Comparison of ENCODE assay signal across 12 cellular contexts in genomic region chr4:55993994-55994657, GRCh38. TPM values are rescaled to one million over a fixed set of nuclear protein-coding genes. Genes with fewer than 3 reads are reported as not detected.
DNase-seq lines count a peak whose midpoint lies in the region; ATAC-seq, FAIRE-seq and TF ChIP-seq lines count a peak whose summit lies in the region.
"Had no signal": no experiment of that assay in that cellular context is flagged by ENCODE, and none has a peak within 500 bp of the region (broad histone marks: within the 10 kb centered on the region; RNA-seq: fewer than 3 reads in every experiment).

No MANE protein-coding gene starts in this region.

- H3K9me3 ChIP-seq in kidney (ENCODE audit: control insufficient read depth in 1 of 2, low read length in 2 of 2) = no peaks in the 10 kb centered on the region
- H3K9me3 ChIP-seq: SJSA1 had no signal

- no peaks in the 10 kb centered on the region for H3K9me3 Mint-ChIP-seq in T-helper 1 cell treated with Interleukin-12 subunit alpha and Interleukin-12 subunit beta and Interleukin-4 antibody, amounts not matched to agents 30 μg/mL and 1 μg/mL, for 36 hours

- no peak overlapping the region for H3K9ac ChIP-seq in kidney (ENCODE audit: low read length in 2 of 2)

- no peaks in the 10 kb centered on the region for H3K27me3 Mint-ChIP-seq in T-helper 1 cell treated with Interleukin-12 subunit alpha and Interleukin-12 subunit beta and Interleukin-4 antibody, amounts not matched to agents 30 μg/mL and 1 μg/mL, for 36 hours (ENCODE audit: low read depth)
- H3K27me3 Mint-ChIP-seq: B cell had no signal

- peak; percentile 1 for DNase-seq in stimulated activated naive CD4-positive, alpha-beta T cell treated with Interleukin-2 at 50 U/mL for 16 hours (lab: John Stamatoyannopoulos, UW)
- no peak for DNase-seq in stimulated activated naive CD4-positive, alpha-beta T cell (lab: John Stamatoyannopoulos, UW)
- DNase-seq in anterior cingulate cortex (lab: John Stamatoyannopoulos, UW) (no peak), SIG-M5 (lab: John Stamatoyannopoulos, UW) (no peak), kidney (no peak)
- DNase-seq in activated CD8-positive, alpha-beta memory T cell treated with anti-CD3 and anti-CD28 coated beads for 24 hours = no peak
- DNase-seq: NCI-H1092 treated with DMSO at 0.1 percent for 48 hours had no signal

- no peak overlapping the region for H3K4me3 ChIP-seq in kidney (ENCODE audit: low read length in 2 of 2)
- H3K4me3 ChIP-seq: SJSA1 had no signal

- intact Hi-C loops in kidney (cut with DNase I) = no loop called here

- H3K27ac ChIP-seq in kidney (ENCODE audit: low read depth in 2 of 2, low read length in 2 of 2) = no peak overlapping the region
- H3K27ac ChIP-seq: SJSA1 had no signal

- peak; percentile 88 for ATAC-seq in HG02759 (IDR thresholded peaks at IDR 0.05; ENCODE audit: unreplicated experiment)

- H3K4me1 Mint-ChIP-seq in T-helper 1 cell treated with Interleukin-12 subunit alpha and Interleukin-12 subunit beta and Interleukin-4 antibody, amounts not matched to agents 30 μg/mL and 1 μg/mL, for 36 hours (ENCODE audit: low read depth) = peaks cover 16% of the 10 kb centered on the region

- peak overlapping the region; percentile 38 for H3K4me3 Mint-ChIP-seq in T-helper 1 cell treated with Interleukin-12 subunit alpha and Interleukin-12 subunit beta and Interleukin-4 antibody, amounts not matched to agents 30 μg/mL and 1 μg/mL, for 36 hours
- H3K4me3 Mint-ChIP-seq: B cell had no signal

- H3K4me1 ChIP-seq in kidney (ENCODE audit: control insufficient read depth in 1 of 2, insufficient read depth in 1 of 2, low read depth in 1 of 2, low read length in 2 of 2) = no peaks in the 10 kb centered on the region
- H3K4me1 ChIP-seq: SJSA1 had no signal

- peaks cover 29% of the 10 kb centered on the region for H3K36me3 Mint-ChIP-seq in T-helper 1 cell treated with Interleukin-12 subunit alpha and Interleukin-12 subunit beta and Interleukin-4 antibody, amounts not matched to agents 30 μg/mL and 1 μg/mL, for 36 hours (ENCODE audit: low read depth)

- no peaks in the 10 kb centered on the region for H3K36me3 ChIP-seq in kidney (ENCODE audit: control insufficient read depth in 1 of 2, insufficient read depth in 2 of 2, low read length in 2 of 2)

- FAIRE-seq in kidney (lab: Jason Lieb, UNC) = no peak
- FAIRE-seq: H1 had no signal

- peak overlapping the region; percentile 64 for H3K27ac Mint-ChIP-seq in T-helper 1 cell treated with Interleukin-12 subunit alpha and Interleukin-12 subunit beta and Interleukin-4 antibody, amounts not matched to agents 30 μg/mL and 1 μg/mL, for 36 hours
- H3K27ac Mint-ChIP-seq: B cell had no signal

- no peak for TF ChIP-seq CTCF in kidney (IDR thresholded peaks at IDR 0.05; ENCODE audit: borderline replicate concordance, extremely low read depth, insufficient read depth)

RNA-seq across cellular contexts. Expression of gene CEP135, which starts 45.4 kb away (rescaled TPM):
- total RNA-seq in kidney = 9.2 TPM
- polyA plus RNA-seq in kidney (ENCODE audit: insufficient read depth, low read depth, low replicate concordance) = 2.3 TPM
